8 cellular contexts compared by ENCODE assay signal in the genomic region with DNA sequence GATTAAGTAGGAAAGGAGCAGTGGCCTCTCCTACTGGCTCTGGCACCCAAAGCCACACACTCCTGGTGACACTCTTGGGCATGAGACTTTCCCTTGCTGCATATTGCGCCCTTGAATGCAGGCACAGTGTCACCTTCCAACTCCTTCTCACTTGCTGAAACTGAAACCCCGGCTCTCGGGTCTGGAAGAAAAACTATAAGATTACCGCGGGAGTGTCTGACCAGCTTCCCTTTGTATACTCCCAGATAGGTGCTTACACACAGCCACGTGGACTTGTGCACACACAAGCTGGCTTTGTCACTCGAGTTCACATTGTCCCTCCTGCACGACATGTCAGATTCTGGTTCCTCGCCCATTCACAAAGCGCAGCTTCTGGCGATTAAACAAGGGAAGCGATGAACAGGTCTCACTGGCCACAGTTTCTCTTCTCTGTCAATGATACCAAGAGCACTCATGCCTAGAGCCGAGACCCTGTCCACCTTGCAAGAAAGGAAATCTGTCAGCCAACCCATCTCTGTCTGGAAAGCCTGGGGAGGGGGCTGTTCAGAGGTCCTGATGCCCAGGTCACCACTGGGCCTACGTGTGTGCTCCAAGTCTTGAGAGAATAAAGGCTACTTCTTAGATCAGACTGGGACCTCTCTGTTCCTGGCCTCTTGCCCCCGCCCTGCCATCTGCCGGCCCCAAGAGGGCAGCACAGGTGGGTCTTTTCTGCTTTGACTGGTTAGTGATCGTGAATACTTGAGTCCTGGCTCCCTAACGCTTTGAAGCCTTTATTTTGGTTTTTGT.
DNase-seq lines count a peak whose midpoint lies in the region; ATAC-seq and TF ChIP-seq lines count a peak whose summit lies in the region.

No MANE protein-coding gene starts in this region.

- DNase-seq in DMS 273 treated with DMSO at 0.1 percent for 48 hours (lab: John Stamatoyannopoulos, UW) (peak; percentile 31), foreskin keratinocyte (peak; percentile 2 to 26)
- peak; percentile 57 to 65 for DNase-seq in activated T-cell treated with anti-CD3 and anti-CD28 coated beads, Interleukin-2, amount 50 U/mL, for 72 hours
- DNase-seq in stimulated activated CD4-positive, alpha-beta T cell treated with anti-CD3 and anti-CD28 coated beads, Interleukin-12 subunit alpha, Interleukin-12 subunit beta, amount 100 ng/mL, for 4 hours = peak; percentile 34

- no peaks in the 10 kb centered on the region for H3K4me1 Mint-ChIP-seq in activated T-cell treated with anti-CD3 and anti-CD28 coated beads, Interleukin-2, amount 50 U/mL, for 72 hours (ENCODE audit: low read depth)

- ATAC-seq in activated T-cell treated with anti-CD3 and anti-CD28 coated beads, Interleukin-2, amount 50 U/mL, for 72 hours (replicated peaks in 1 of 2) = peak; percentile 67 to 76
- peak; percentile 58 for ATAC-seq in foreskin keratinocyte
- ATAC-seq in HG02884 (IDR thresholded peaks at IDR 0.05; ENCODE audit: unreplicated experiment) = no peak
- no peak for ATAC-seq in gastroesophageal sphincter

- no peak overlapping the region for H3K27ac Mint-ChIP-seq in activated T-cell treated with anti-CD3 and anti-CD28 coated beads, Interleukin-2, amount 50 U/mL, for 72 hours

- H3K27me3 ChIP-seq in OCI-LY1 (ENCODE audit: insufficient read depth, low read length) (no peaks in the 10 kb centered on the region), foreskin keratinocyte (peaks cover 53% of the 10 kb centered on the region), gastroesophageal sphincter (peaks cover 60% of the 10 kb centered on the region)

- no peak overlapping the region for H3K4me3 ChIP-seq in OCI-LY1 (ENCODE audit: low read depth, low read length, poor library complexity, severe bottlenecking)
- H3K4me3 ChIP-seq in gastroesophageal sphincter = no peak overlapping the region

- no peak overlapping the region for H3K27ac ChIP-seq in OCI-LY1 (ENCODE audit: low read depth, low read length, poor library complexity, severe bottlenecking)
- no peak overlapping the region for H3K27ac ChIP-seq in foreskin keratinocyte
- no peak overlapping the region for H3K27ac ChIP-seq in gastroesophageal sphincter

- no peak for TF ChIP-seq POLR2A in gastroesophageal sphincter (IDR thresholded peaks at IDR 0.05)

- peaks cover 21% of the 10 kb centered on the region for H3K27me3 Mint-ChIP-seq in activated T-cell treated with anti-CD3 and anti-CD28 coated beads, Interleukin-2, amount 50 U/mL, for 72 hours (ENCODE audit: low read depth)

- no peak overlapping the region for H3K4me2 ChIP-seq in OCI-LY1 (ENCODE audit: low read length)

- H3K9me3 ChIP-seq in OCI-LY1 (ENCODE audit: low read length) = no peaks in the 10 kb centered on the region
- no peaks in the 10 kb centered on the region for H3K9me3 ChIP-seq in gastroesophageal sphincter

- peak; percentile 80 for TF ChIP-seq RAD21 in Ishikawa (IDR thresholded peaks at IDR 0.05; ENCODE audit: low read depth)

- no peak overlapping the region for H2AFZ ChIP-seq in OCI-LY1 (ENCODE audit: low read length)

- H3K79me2 ChIP-seq in OCI-LY1 (ENCODE audit: insufficient read depth, low read length) = no peaks in the 10 kb centered on the region

- H3K4me3 Mint-ChIP-seq in activated T-cell treated with anti-CD3 and anti-CD28 coated beads, Interleukin-2, amount 50 U/mL, for 72 hours = no peak overlapping the region

- no peaks in the 10 kb centered on the region for H3K9me2 ChIP-seq in OCI-LY1 (ENCODE audit: low read depth, low read length)

- TF ChIP-seq CTCF in OCI-LY1 (IDR thresholded peaks at IDR 0.05; ENCODE audit: low read length) = peak; percentile 74
- peak; percentile 76 for TF ChIP-seq CTCF in foreskin keratinocyte (conservative IDR thresholded peaks at IDR 0.05)
- peak in 1 of 4 experiments; percentile 34 for TF ChIP-seq CTCF in gastroesophageal sphincter (IDR thresholded peaks at IDR 0.05)

- 27 to 46% methylated on average over 3 to 14 of the region's 18 CpGs for WGBS in gastroesophageal sphincter (ENCODE audit: low coverage in 1 of 2), 2 donors

- H3K4me1 ChIP-seq in OCI-LY1 (ENCODE audit: insufficient read depth, low read length, severe bottlenecking) (no peaks in the 10 kb centered on the region), foreskin keratinocyte (no peaks in the 10 kb centered on the region), gastroesophageal sphincter (peaks cover 0 to 6% (median 0%) of the 10 kb centered on the region in 3 donors)

- no peaks in the 10 kb centered on the region for H4K20me1 ChIP-seq in OCI-LY1 (ENCODE audit: insufficient read depth, low read length)

- no peaks in the 10 kb centered on the region for H3K36me3 Mint-ChIP-seq in activated T-cell treated with anti-CD3 and anti-CD28 coated beads, Interleukin-2, amount 50 U/mL, for 72 hours (ENCODE audit: insufficient read depth in 2 of 2)

- H3K9me3 Mint-ChIP-seq in activated T-cell treated with anti-CD3 and anti-CD28 coated beads, Interleukin-2, amount 50 U/mL, for 72 hours = no peaks in the 10 kb centered on the region

- no peak for TF ChIP-seq EP300 in Ishikawa (IDR thresholded peaks at IDR 0.05; ENCODE audit: borderline replicate concordance)
- no peak for TF ChIP-seq EP300 in gastroesophageal sphincter (IDR thresholded peaks at IDR 0.05)

- H3F3A ChIP-seq in OCI-LY1 (ENCODE audit: insufficient read depth, low read length) = no peaks in the 10 kb centered on the region

- no peaks in the 10 kb centered on the region for H3K36me3 ChIP-seq in OCI-LY1 (ENCODE audit: insufficient read depth, low read length)
- H3K36me3 ChIP-seq in gastroesophageal sphincter = no peaks in the 10 kb centered on the region

- no peak overlapping the region for H3K9ac ChIP-seq in OCI-LY1 (ENCODE audit: low read length)

TF ChIP-seq in Ishikawa, 13 proteins besides CTCF, POLR2A, EP300 and RAD21:
- TF ChIP-seq CEBPB (IDR thresholded peaks at IDR 0.05) (no peak), YY1 (IDR thresholded peaks at IDR 0.05; ENCODE audit: low read depth) (no peak), EGR1 (IDR thresholded peaks at IDR 0.05) (no peak)

Comparison
In these comparisons a context has a peak if more than half of its experiments do, and no peak if none do; other contexts are left out.
1. ATAC-seq: peak in activated T-cell treated with anti-CD3 and anti-CD28 coated beads, Interleukin-2, amount 50 U/mL, for 72 hours (2 of 2) and foreskin keratinocyte (single experiment); none in HG02884 (single experiment) and gastroesophageal sphincter (single experiment).
2. Peak in every context shown above with its lines, with median percentiles within 50 percentile points of each other: DNase-seq.